ENCODE assay signal across 1 cellular context in genomic region chr3:141707741-141708203, GRCh38.
A peak's percentile ranks its signal among the peaks of the same experiment; 100 is the strongest.
TF ChIP-seq lines count a peak whose summit lies in the region.

No MANE protein-coding gene starts in this region.

TF ChIP-seq in K562, 482 proteins besides CTCF, POLR2A, EP300 and RAD21:
- TF ChIP-seq SRF (CRISPR knock-in tag; IDR thresholded peaks at IDR 0.05) = 0 out of 4 replicates have a peak, but pooled peaks of 1 of the 2 experiments have one; percentile 35
- peak; percentile 64; the same call in 1 of the 2 replicates for TF ChIP-seq ZBTB40 (IDR thresholded peaks at IDR 0.05)
- TF ChIP-seq ZBTB40 (CRISPR knock-in tag; IDR thresholded peaks at IDR 0.05) = no peak
- TF ChIP-seq EHMT2 (IDR thresholded peaks at IDR 0.05) = no peak
